6 cellular contexts compared by ENCODE assay signal in the genomic region with DNA sequence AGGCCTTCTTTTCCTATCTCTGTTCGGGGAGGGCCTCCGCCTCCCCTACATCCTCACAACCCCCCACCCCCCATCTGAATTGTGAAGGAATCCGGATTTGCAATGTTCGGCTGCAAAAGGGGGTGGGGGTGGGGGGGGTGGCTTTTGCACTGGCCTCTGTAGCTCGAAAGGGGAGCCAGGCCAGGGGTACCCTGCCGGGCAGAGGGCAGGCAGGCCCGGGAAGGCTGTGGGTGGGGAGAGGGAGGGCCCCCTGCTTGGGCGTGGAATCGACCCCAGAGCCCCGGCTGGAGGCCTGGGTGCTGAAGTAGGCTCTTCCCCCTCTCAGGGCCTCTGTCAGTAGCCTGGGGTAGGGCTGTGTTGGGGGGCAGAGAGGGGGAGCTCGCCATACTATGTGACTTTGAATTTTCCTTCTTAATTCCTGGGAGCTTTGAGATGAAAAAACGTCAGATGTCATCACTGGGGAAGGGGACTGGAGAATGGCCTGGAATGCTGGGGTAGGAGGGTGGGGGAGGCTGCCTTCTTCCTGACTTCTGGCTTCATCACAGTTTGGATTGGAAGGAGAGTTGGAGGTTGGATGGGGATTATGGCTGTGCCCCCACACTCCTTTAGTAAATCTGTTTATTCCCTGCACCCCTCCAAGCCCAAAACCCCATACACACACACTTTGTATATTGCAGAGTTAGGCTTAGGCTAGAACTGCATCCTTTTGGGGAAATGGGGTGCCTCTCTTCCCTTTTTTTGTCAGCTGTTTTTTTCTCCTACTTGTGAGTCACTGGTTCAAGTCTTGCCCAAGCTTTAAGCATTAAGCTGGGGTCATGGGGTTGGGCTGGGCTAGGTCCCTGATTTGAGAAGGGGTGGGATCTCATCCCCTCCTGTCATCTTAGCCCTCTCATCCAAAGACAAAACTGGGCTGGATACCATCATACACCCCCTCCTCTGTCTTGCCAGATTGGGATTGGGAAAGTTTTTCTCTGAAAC. TPM values are rescaled to one million over a fixed set of nuclear protein-coding genes. Genes with fewer than 3 reads are reported as not detected.
DNase-seq lines count a peak whose midpoint lies in the region; ATAC-seq lines count a peak whose summit lies in the region.

No MANE protein-coding gene starts in this region.

- peaks cover 46% of the 10 kb centered on the region for H3K36me3 Mint-ChIP-seq in dendritic cell treated with granulocyte-macrophage colony-stimulating factor and Interleukin-4, amounts not matched to agents 40 ng/mL and 50 ng/mL, for 4 days (ENCODE audit: low read depth)

- no peak overlapping the region for H3K4me3 ChIP-seq in Karpas-422 (ENCODE audit: low read length)
- peak overlapping the region; percentile 87 for H3K4me3 ChIP-seq in trophoblast cell (ENCODE audit: low read depth, low read length)

- H2BK120ac ChIP-seq in trophoblast cell (ENCODE audit: insufficient read depth, low read length, poor library complexity), result peak overlapping the region; percentile 37

- H3K9me3 ChIP-seq in Karpas-422 (ENCODE audit: low read length), result no peaks in the 10 kb centered on the region
- H3K9me3 ChIP-seq in trophoblast cell (ENCODE audit: insufficient read depth, low read depth, low read length), result no peaks in the 10 kb centered on the region

- H3K4ac ChIP-seq in trophoblast cell (ENCODE audit: low read depth, low read length), result peak overlapping the region; percentile 98

- H3K27me3 ChIP-seq in Karpas-422 (ENCODE audit: low read length), result no peaks in the 10 kb centered on the region
- no peaks in the 10 kb centered on the region for H3K27me3 ChIP-seq in trophoblast cell (ENCODE audit: insufficient read depth, low read length)

- H3K4me2 ChIP-seq in Karpas-422 (ENCODE audit: low read depth, low read length, poor library complexity, severe bottlenecking) (no peak overlapping the region), trophoblast cell (ENCODE audit: low read length) (peak overlapping the region; percentile 85)

- peak; percentile 47 for DNase-seq in Karpas-422
- peak in 1 of 2 donors; percentile 46 for DNase-seq in trophoblast cell
- DNase-seq in GF-D8 (lab: John Stamatoyannopoulos, UW), result no peak

- H3K4me3 Mint-ChIP-seq in dendritic cell treated with granulocyte-macrophage colony-stimulating factor and Interleukin-4, amounts not matched to agents 40 ng/mL and 50 ng/mL, for 4 days, result peak overlapping the region; percentile 84

- H3K18ac ChIP-seq in trophoblast cell (ENCODE audit: low read length), result peak overlapping the region; percentile 59

- H3K79me2 ChIP-seq in Karpas-422 (ENCODE audit: low read length), result no peaks in the 10 kb centered on the region
- peaks cover 30% of the 10 kb centered on the region for H3K79me2 ChIP-seq in trophoblast cell (ENCODE audit: control insufficient read depth, insufficient read depth, low read length, poor library complexity)

- peaks cover 61% of the 10 kb centered on the region for H3K4me1 Mint-ChIP-seq in dendritic cell treated with granulocyte-macrophage colony-stimulating factor and Interleukin-4, amounts not matched to agents 40 ng/mL and 50 ng/mL, for 4 days (ENCODE audit: low read depth)

- H4K91ac ChIP-seq in trophoblast cell (ENCODE audit: low read depth, low read length), result peak overlapping the region; percentile 94

- H3K27ac ChIP-seq in Karpas-422 (ENCODE audit: low read length) (no peak overlapping the region), trophoblast cell (ENCODE audit: low read depth, low read length) (peak overlapping the region; percentile 50)

- H2BK5ac ChIP-seq in trophoblast cell (ENCODE audit: low read depth, low read length, poor library complexity), result peak overlapping the region; percentile 59

- H3K9ac ChIP-seq in Karpas-422 (ENCODE audit: low read length), result no peak overlapping the region
- peak overlapping the region; percentile 77 for H3K9ac ChIP-seq in trophoblast cell (ENCODE audit: low read length)

- H3K79me1 ChIP-seq in trophoblast cell (ENCODE audit: low read length), result peaks cover 37% of the 10 kb centered on the region

- H4K12ac ChIP-seq in trophoblast cell (ENCODE audit: low read depth, low read length), result no peak overlapping the region

- ATAC-seq in GM21423 (IDR thresholded peaks at IDR 0.05; ENCODE audit: unreplicated experiment), result no peak
- no peak for ATAC-seq in HG02981 (IDR thresholded peaks at IDR 0.05; ENCODE audit: unreplicated experiment)

- no peak overlapping the region for H2BK12ac ChIP-seq in trophoblast cell (ENCODE audit: low read length)

- peak overlapping the region; percentile 65 for H3K27ac Mint-ChIP-seq in dendritic cell treated with granulocyte-macrophage colony-stimulating factor and Interleukin-4, amounts not matched to agents 40 ng/mL and 50 ng/mL, for 4 days

- H3K27me3 Mint-ChIP-seq in dendritic cell treated with granulocyte-macrophage colony-stimulating factor and Interleukin-4, amounts not matched to agents 40 ng/mL and 50 ng/mL, for 4 days, result peaks cover 7% of the 10 kb centered on the region

- H4K8ac ChIP-seq in trophoblast cell (ENCODE audit: low read depth, low read length), result peak overlapping the region; percentile 29

- H3K9me3 Mint-ChIP-seq in dendritic cell treated with granulocyte-macrophage colony-stimulating factor and Interleukin-4, amounts not matched to agents 40 ng/mL and 50 ng/mL, for 4 days, result no peaks in the 10 kb centered on the region

- H3K9me2 ChIP-seq in Karpas-422 (replicated peaks; ENCODE audit: insufficient read depth, low read length), result no peaks in the 10 kb centered on the region

- intact Hi-C loops in dendritic cell treated with granulocyte-macrophage colony-stimulating factor and Interleukin-4, amounts not matched to agents 40 ng/mL and 50 ng/mL, for 4 days (cut with micrococcal nuclease), result no loop called here

- peak overlapping the region; percentile 55 for H3K14ac ChIP-seq in trophoblast cell (ENCODE audit: low read length)

- H2AFZ ChIP-seq in Karpas-422 (ENCODE audit: low read length), result no peak overlapping the region
- no peak overlapping the region for H2AFZ ChIP-seq in trophoblast cell (ENCODE audit: insufficient read depth, low read length, poor library complexity)

- no peak overlapping the region for H2AK5ac ChIP-seq in trophoblast cell (ENCODE audit: low read length)

- no peaks in the 10 kb centered on the region for H4K20me1 ChIP-seq in Karpas-422 (ENCODE audit: insufficient read depth, low read depth, low read length)

- H3K4me1 ChIP-seq in Karpas-422 (ENCODE audit: low read length), result peaks cover 12% of the 10 kb centered on the region
- H3K4me1 ChIP-seq in trophoblast cell (ENCODE audit: control insufficient read depth in 1 of 2, insufficient read depth in 2 of 2, low read length in 2 of 2), result peaks cover 46 to 54% of the 10 kb centered on the region in 2 experiments

- no peak overlapping the region for H3K23ac ChIP-seq in trophoblast cell (ENCODE audit: low read length)

- H3K36me3 ChIP-seq in Karpas-422 (ENCODE audit: insufficient read depth, low read length) (no peaks in the 10 kb centered on the region), trophoblast cell (ENCODE audit: control insufficient read depth in 1 of 2, insufficient read depth in 2 of 2, low read length in 2 of 2) (no peaks in the 10 kb centered on the region)

- WGBS in trophoblast cell (ENCODE audit: extremely low coverage, insufficient coverage, insufficient read length), result no CpG with 5 or more reads among the region's 12 CpGs

RNA-seq across cellular contexts. Expression of gene LRP1, which starts 1.3 kb away (rescaled TPM):
- 0.56 and 3.1 TPM in 2 replicates for total RNA-seq in Karpas-422 (2014; rRNA removed; shearing (Covaris generic); ENCODE audit: low replicate concordance)
- 45.9 and 49.7 TPM in 2 replicates for polyA plus RNA-seq in trophoblast cell (2013)

RNA-seq across cellular contexts. Expression of gene LRP1-AS, which starts 17.8 kb away (rescaled TPM):
- total RNA-seq in Karpas-422 (2014; rRNA removed; shearing (Covaris generic); ENCODE audit: low replicate concordance), result not detected in 2 replicates
- not detected in 2 replicates for polyA plus RNA-seq in trophoblast cell (2013)

RNA-seq across cellular contexts. Expression of gene STAT6, which starts 18.4 kb away (rescaled TPM):
- total RNA-seq in Karpas-422 (2014; rRNA removed; shearing (Covaris generic); ENCODE audit: low replicate concordance), result 116 and 140 TPM in 2 replicates
- polyA plus RNA-seq in trophoblast cell (2013), result 48.8 and 53.2 TPM in 2 replicates

RNA-seq across cellular contexts. Expression of gene NAB2, which starts 40.7 kb away (rescaled TPM):
- total RNA-seq in Karpas-422 (2014; rRNA removed; shearing (Covaris generic); ENCODE audit: low replicate concordance), result 19.4 and 38.0 TPM in 2 replicates
- 26.6 and 26.8 TPM in 2 replicates for polyA plus RNA-seq in trophoblast cell (2013)

RNA-seq across cellular contexts. Expression of gene NEMP1, which starts 51.0 kb away (rescaled TPM):
- 34.2 and 59.6 TPM in 2 replicates for total RNA-seq in Karpas-422 (2014; rRNA removed; shearing (Covaris generic); ENCODE audit: low replicate concordance)
- polyA plus RNA-seq in trophoblast cell (2013), result 11.6 and 12.1 TPM in 2 replicates
